Comparison of ENCODE assay signal across 30 cellular contexts in the genomic region with DNA sequence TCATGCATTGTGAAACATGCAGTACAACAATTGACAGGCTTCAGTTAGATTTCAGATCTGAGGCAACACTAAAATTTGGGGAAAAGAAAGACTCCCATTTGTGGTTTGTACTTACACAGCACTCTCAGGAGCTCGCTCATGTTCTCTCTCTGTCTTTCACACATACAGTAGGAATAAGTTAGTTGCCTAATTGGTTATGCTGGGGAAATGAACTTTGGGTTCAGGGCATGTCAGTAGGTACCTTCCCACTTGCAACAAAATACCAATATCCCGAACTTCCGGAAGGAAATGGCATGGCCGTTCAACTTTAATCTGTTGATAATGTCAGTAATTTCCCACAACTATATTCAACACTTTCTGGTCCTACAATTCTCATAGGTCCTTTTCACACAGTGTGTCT.
"Had no signal": no experiment of that assay in that cellular context is flagged by ENCODE, and none has a peak within 500 bp of the region (broad histone marks: within the 10 kb centered on the region; RNA-seq: fewer than 3 reads in every experiment).

No MANE protein-coding gene starts in this region.

- H3K27me3 ChIP-seq: neural progenitor cell, ovary, stomach, testis, tibial artery, transverse colon, upper lobe of right lung, uterus had no signal

- H3K27ac Mint-ChIP-seq: natural killer cell; nephron; neural progenitor cell; progenitor cell of endocrine pancreas; stimulated activated effector memory CD8-positive, alpha-beta T cell treated with anti-CD3 and anti-CD28 coated beads, Interleukin-12 subunit alpha, Interleukin-12 subunit beta, amount 100 ng/mL, for 72 hours; stimulated activated naive B cell treated with anti-CD40 and anti-IgM and Interleukin-4, amounts not matched to agents 10 μg/mL and 1 μg/mL and 100 μg/mL, for 72 hours; stimulated activated naive CD8-positive, alpha-beta T cell treated with anti-CD3 and anti-CD28 coated beads, Interleukin-15, Interleukin-2, amounts not matched to agents 100 ng/mL and 50 ng/mL, for 24 hours had no signal

- ATAC-seq: naive thymus-derived CD4-positive, alpha-beta T cell; natural killer cell; psoas muscle; right cardiac atrium; sciatic nerve; stimulated activated effector memory CD8-positive, alpha-beta T cell treated with anti-CD3 and anti-CD28 coated beads, Interleukin-12 subunit alpha, Interleukin-12 subunit beta, amount 100 ng/mL, for 72 hours; stimulated activated naive B cell treated with anti-CD40 and anti-IgM and Interleukin-4, amounts not matched to agents 10 μg/mL and 1 μg/mL and 100 μg/mL, for 72 hours; upper lobe of right lung had no signal

- H3K36me3 Mint-ChIP-seq: naive thymus-derived CD4-positive, alpha-beta T cell; natural killer cell; neural progenitor cell; stimulated activated effector memory CD8-positive, alpha-beta T cell treated with anti-CD3 and anti-CD28 coated beads, Interleukin-12 subunit alpha, Interleukin-12 subunit beta, amount 100 ng/mL, for 72 hours; stimulated activated naive B cell treated with anti-CD40 and anti-IgM and Interleukin-4, amounts not matched to agents 10 μg/mL and 1 μg/mL and 100 μg/mL, for 72 hours had no signal

- H3K27ac ChIP-seq: neural progenitor cell, ovary, parathyroid adenoma, psoas muscle, skin epidermis, suprapubic skin, testis, tibial artery, transverse colon, upper lobe of right lung, uterus had no signal

- H3K36me3 ChIP-seq: neural progenitor cell, ovary, stomach, suprapubic skin, tibial artery, transverse colon, upper lobe of right lung, uterus had no signal

- H3K27me3 Mint-ChIP-seq: progenitor cell of endocrine pancreas, type B pancreatic cell had no signal

- DNase-seq: naive thymus-derived CD4-positive, alpha-beta T cell; natural killer cell; occipital lobe; ovary; posterior cingulate gyrus; psoas muscle; right cardiac atrium; stimulated activated CD4-positive, alpha-beta T cell treated with anti-CD3 and anti-CD28 coated beads, Interleukin-15, amount 100 ng/mL, for 24 hours; stimulated activated CD4-positive, alpha-beta T cell treated with anti-CD3 and anti-CD28 coated beads, Interleukin-2, amount 100 ng/mL, for 24 hours; stimulated activated CD4-positive, alpha-beta T cell treated with anti-CD3 and anti-CD28 coated beads, Interleukin-2, amount 100 ng/mL, for 48 hours; stimulated activated CD4-positive, alpha-beta T cell treated with anti-CD3 and anti-CD28 coated beads, Interleukin-4, amount 100 ng/mL, for 24 hours; stimulated activated naive B cell treated with anti-CD40 and anti-IgM and Interleukin-4, amounts not matched to agents 10 μg/mL and 1 μg/mL and 100 μg/mL, for 72 hours; stimulated activated naive CD4-positive, alpha-beta T cell treated with Interleukin-2 at 50 U/mL for 16 hours; stomach; substantia nigra; testis; tibial artery; transverse colon; upper lobe of right lung; uterus had no signal

- H3K4me1 ChIP-seq: neural progenitor cell, psoas muscle, suprapubic skin, testis, tibial artery, upper lobe of right lung, uterus had no signal

- H3K4me1 Mint-ChIP-seq: naive thymus-derived CD4-positive, alpha-beta T cell; natural killer cell; nephron; stimulated activated effector memory CD8-positive, alpha-beta T cell treated with anti-CD3 and anti-CD28 coated beads, Interleukin-12 subunit alpha, Interleukin-12 subunit beta, amount 100 ng/mL, for 72 hours had no signal

- H3K4me3 ChIP-seq: neural progenitor cell, ovary, psoas muscle, skin epidermis, stomach, suprapubic skin, testis, tibial artery, transverse colon, upper lobe of right lung, uterus had no signal

- H3K9me3 ChIP-seq: ovary, psoas muscle, stomach, suprapubic skin, testis, tibial artery, transverse colon, upper lobe of right lung, uterus had no signal

- H3K9me3 Mint-ChIP-seq: naive thymus-derived CD4-positive, alpha-beta T cell; natural killer cell; nephron; neural progenitor cell; stimulated activated effector memory CD8-positive, alpha-beta T cell treated with anti-CD3 and anti-CD28 coated beads, Interleukin-12 subunit alpha, Interleukin-12 subunit beta, amount 100 ng/mL, for 72 hours; stimulated activated naive B cell treated with anti-CD40 and anti-IgM and Interleukin-4, amounts not matched to agents 10 μg/mL and 1 μg/mL and 100 μg/mL, for 72 hours; stimulated activated naive CD8-positive, alpha-beta T cell treated with anti-CD3 and anti-CD28 coated beads, Interleukin-15, Interleukin-2, amounts not matched to agents 100 ng/mL and 50 ng/mL, for 24 hours had no signal

- H3K4me3 Mint-ChIP-seq: naive thymus-derived CD4-positive, alpha-beta T cell; natural killer cell; nephron; neural progenitor cell; stimulated activated effector memory CD8-positive, alpha-beta T cell treated with anti-CD3 and anti-CD28 coated beads, Interleukin-12 subunit alpha, Interleukin-12 subunit beta, amount 100 ng/mL, for 72 hours; stimulated activated naive B cell treated with anti-CD40 and anti-IgM and Interleukin-4, amounts not matched to agents 10 μg/mL and 1 μg/mL and 100 μg/mL, for 72 hours; stimulated activated naive CD8-positive, alpha-beta T cell treated with anti-CD3 and anti-CD28 coated beads, Interleukin-15, Interleukin-2, amounts not matched to agents 100 ng/mL and 50 ng/mL, for 24 hours; type B pancreatic cell had no signal
